Comparison of ENCODE assay signal across 23 cellular contexts in the genomic region with DNA sequence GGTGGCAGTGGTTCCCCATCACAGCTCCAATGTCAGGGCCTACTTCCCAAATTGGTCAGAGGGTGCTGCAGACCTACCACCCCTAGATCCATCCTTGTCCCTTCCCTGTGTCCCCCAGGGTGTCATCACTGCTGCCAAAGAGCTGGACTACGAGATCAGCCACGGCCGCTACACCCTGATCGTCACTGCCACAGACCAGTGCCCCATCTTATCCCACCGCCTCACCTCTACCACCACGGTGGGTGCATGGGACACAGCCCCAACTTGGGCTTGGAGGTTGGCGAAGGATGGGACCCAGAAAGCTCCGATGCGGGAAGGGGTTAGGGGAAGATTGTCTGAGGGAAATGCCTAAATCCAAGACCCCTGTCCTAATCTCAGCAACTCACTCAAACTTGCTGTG. TPM values are rescaled to one million over a fixed set of nuclear protein-coding genes. Genes with fewer than 3 reads are reported as not detected.
DNase-seq lines count a peak whose midpoint lies in the region; ATAC-seq and TF ChIP-seq lines count a peak whose summit lies in the region.
"Had no signal": no experiment of that assay in that cellular context is flagged by ENCODE, and none has a peak within 500 bp of the region (broad histone marks: within the 10 kb centered on the region; RNA-seq: fewer than 3 reads in every experiment).

No MANE protein-coding gene starts in this region.

- H3K4me3 ChIP-seq in right atrium auricular region (no peak overlapping the region), mucosa of descending colon (no peak overlapping the region), spleen (no peak overlapping the region)
- H3K4me3 ChIP-seq: BLaER1, GM12878, GM23338 had no signal

- H3K4me1 Mint-ChIP-seq in CD14-positive monocyte = peaks cover 90% of the 10 kb centered on the region

- peaks cover 2 to 10% of the 10 kb centered on the region in 2 donors for H3K36me3 Mint-ChIP-seq in CD14-positive monocyte
- H3K36me3 Mint-ChIP-seq: CD4-positive, CD25-positive, alpha-beta regulatory T cell had no signal

- H3K27ac ChIP-seq in right atrium auricular region (no peak overlapping the region), spleen (peak overlapping the region in 4 of 8 donors; percentile 7 to 96 (median 65))
- H3K27ac ChIP-seq: BLaER1 had no signal

- no peak for ATAC-seq in Right ventricle myocardium superior (ENCODE audit: poor library complexity)
- no peak for ATAC-seq in mucosa of descending colon
- no peak for ATAC-seq in GM21825 (IDR thresholded peaks at IDR 0.05; ENCODE audit: unreplicated experiment)
- ATAC-seq: GM12878, GM23338 had no signal

- H3K27me3 ChIP-seq in right atrium auricular region (no peaks in the 10 kb centered on the region), spleen (replicated peaks in 1 of 7) (no peaks in the 10 kb centered on the region)

- intact Hi-C loops in Right ventricle myocardium superior (cut with DNase I) (no loop called here), CD14-positive monocyte (cut with micrococcal nuclease) (loop anchor here in 1 of 2 donors (10.0 kb wide), 1 partner anchor 403 kb away; no protein-coding TSS in a partner anchor), mucosa of descending colon (cut with DNase I, micrococcal nuclease) (loop anchor here in 1 of 2 donors (10.0 kb wide), 1 partner anchor 53 kb away; no protein-coding TSS in a partner anchor), spleen (cut with DNase I; ENCODE audit: low total_unique reads) (no loop called here)

- peak; percentile 26 for DNase-seq in Right ventricle myocardium superior
- no peak for DNase-seq in right atrium auricular region (ENCODE audit: low spot score)
- DNase-seq in CD14-positive monocyte (ENCODE audit: low spot score) = peak; percentile 33
- DNase-seq in mucosa of descending colon = peak in 2 of 3 donors; percentile 12 to 51
- peak; percentile 75 for DNase-seq in spleen
- no peak for DNase-seq in T-helper 2 cell
- DNase-seq: 8988T; CD4-positive, CD25-positive, alpha-beta regulatory T cell; COR-L47; DMS 273 treated with DMSO at 0.1 percent for 48 hours; DMS53; DND-41; EL; HCEC 1CT had no signal

- peaks cover 0 to 8% (median 2%) of the 10 kb centered on the region in 3 donors for H3K27me3 Mint-ChIP-seq in CD14-positive monocyte (ENCODE audit: low read depth in 3 of 3)
- H3K27me3 Mint-ChIP-seq: CD8-positive, alpha-beta memory T cell had no signal

- TF ChIP-seq POLR2A in spleen (IDR thresholded peaks at IDR 0.05) = no peak

- peak overlapping the region in 6 of 7 donors; percentile 55 to 96 (median 87) for H3K27ac Mint-ChIP-seq in CD14-positive monocyte
- H3K27ac Mint-ChIP-seq: CD4-positive, CD25-positive, alpha-beta regulatory T cell; GM23338 had no signal

- peaks cover 0 to 33% of the 10 kb centered on the region in 2 donors for H3K4me1 ChIP-seq in right atrium auricular region
- H3K4me1 ChIP-seq in mucosa of descending colon (ENCODE audit: low read depth) = peaks cover 8% of the 10 kb centered on the region
- H3K4me1 ChIP-seq in spleen = peaks cover 36 to 100% (median 66%) of the 10 kb centered on the region in 6 donors

- no peaks in the 10 kb centered on the region for H3K9me3 ChIP-seq in right atrium auricular region
- H3K9me3 ChIP-seq in mucosa of descending colon = no peaks in the 10 kb centered on the region
- no peaks in the 10 kb centered on the region for H3K9me3 ChIP-seq in spleen

- H3K36me3 ChIP-seq in right atrium auricular region (no peaks in the 10 kb centered on the region), mucosa of descending colon (ENCODE audit: low read depth) (no peaks in the 10 kb centered on the region), spleen (no peaks in the 10 kb centered on the region)
- H3K36me3 ChIP-seq: BLaER1 had no signal

- H3K4me3 Mint-ChIP-seq in CD14-positive monocyte = no peak overlapping the region
- H3K4me3 Mint-ChIP-seq: CD4-positive, CD25-positive, alpha-beta regulatory T cell; GM23338 had no signal

- peaks cover 0 to 7% (median 0%) of the 10 kb centered on the region in 7 donors for H3K9me3 Mint-ChIP-seq in CD14-positive monocyte
- H3K9me3 Mint-ChIP-seq: CD4-positive, CD25-positive, alpha-beta regulatory T cell had no signal

- 73 to 98% (median 91%) methylated on average over 8 to 9 of the region's 9 CpGs for WGBS in spleen, 5 donors

- no peak for TF ChIP-seq CTCF in right atrium auricular region (IDR thresholded peaks at IDR 0.05)
- TF ChIP-seq CTCF in CD14-positive monocyte (IDR thresholded peaks at IDR 0.05) = no peak
- TF ChIP-seq CTCF in mucosa of descending colon (IDR thresholded peaks at IDR 0.05) = no peak
- no peak for TF ChIP-seq CTCF in spleen (IDR thresholded peaks at IDR 0.05 in 8 of 11, conservative IDR thresholded peaks at IDR 0.05 in 3 of 11)

RNA-seq across cellular contexts. Expression of gene VSIR, which starts 4.8 kb away (rescaled TPM):
- total RNA-seq in Right ventricle myocardium superior (116 TPM), right atrium auricular region (10 to 100 TPM; 36.1 to 56.0 TPM), mucosa of descending colon (10 to 100 TPM; 48.1 to 71.0 (median 60.7) TPM), spleen (100 to 1,000 TPM; 202 to 512 (median 313) TPM)
- polyA plus RNA-seq in CD14-positive monocyte (1,000 to 10,000 TPM in 1 of 2 donors, 100 to 1,000 TPM in 1; 801 to 1,133 TPM), spleen (10 to 100 TPM; 34.5 to 84.3 (median 50.4) TPM)
- total RNA-seq: A673 had no signal

RNA-seq across cellular contexts. Expression of gene C10orf105, which starts 58.5 kb away (rescaled TPM):
- total RNA-seq in Right ventricle myocardium superior = 0.05 TPM
- 1 to 10 TPM in 1 of 2 donors, not detected in 1; 1.3 TPM for total RNA-seq in right atrium auricular region
- under 1 TPM; 0.18 to 0.48 TPM for polyA plus RNA-seq in CD14-positive monocyte
- under 1 TPM in 1 of 3 donors, not detected in 2; 0.10 TPM for total RNA-seq in mucosa of descending colon
- 1 to 10 TPM; 1.4 to 4.4 (median 3.4) TPM for total RNA-seq in spleen
- under 1 TPM; 0.08 to 0.38 (median 0.20) TPM for polyA plus RNA-seq in spleen
- total RNA-seq: A673, G401, HT1080 had no signal
- polyA plus RNA-seq: AG04450 had no signal

Comparison
In these comparisons a context has a peak if more than half of its experiments do, and no peak if none do; other contexts are left out.
1. DNase-seq: peak in Right ventricle myocardium superior (single experiment), CD14-positive monocyte (single experiment), mucosa of descending colon (2 of 3) and spleen (single experiment); none in right atrium auricular region (single experiment) and T-helper 2 cell (0 of 5).